Comparison of ENCODE assay signal across 1 cellular context in the genomic region with DNA sequence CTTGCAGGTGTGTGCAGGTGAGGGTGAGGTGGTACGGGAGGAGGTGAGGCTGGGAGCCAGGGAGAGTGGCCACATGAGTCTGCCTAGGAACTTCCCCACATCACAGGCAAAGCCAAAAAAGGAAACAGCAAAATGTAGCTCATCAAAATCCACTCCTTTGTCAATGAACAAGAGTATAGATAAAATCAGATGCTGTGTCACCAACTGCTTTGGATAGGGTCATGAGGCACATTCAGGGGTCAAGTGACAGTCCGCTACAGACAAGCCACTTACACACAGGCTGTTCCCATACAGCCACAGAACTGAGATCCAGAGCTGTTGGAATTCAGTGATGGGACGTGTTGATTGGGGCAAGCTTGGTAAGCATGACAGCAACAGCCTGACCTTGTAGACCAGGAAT.
TF ChIP-seq lines count a peak whose summit lies in the region.

No MANE protein-coding gene starts in this region.

TF ChIP-seq in K562, 482 proteins besides CTCF, POLR2A, EP300 and RAD21 (continued from another document):
- TF ChIP-seq RBM22 (IDR thresholded peaks at IDR 0.05; ENCODE audit: low read depth, low read length, poor library complexity, severe bottlenecking), result no peak
- TF ChIP-seq ZNF384 (IDR thresholded peaks at IDR 0.05; ENCODE audit: low read depth, low read length), result no peak
- no peak for TF ChIP-seq ZNF143 (CRISPR knock-in tag; IDR thresholded peaks at IDR 0.05)
- TF ChIP-seq HDAC3 (IDR thresholded peaks at IDR 0.05; ENCODE audit: borderline replicate concordance, partially characterized antibody), result no peak
- TF ChIP-seq SOX6 (IDR thresholded peaks at IDR 0.05), result peak; percentile 37; the same call in 1 of the 2 replicates
